In genomic region chr10:62437696-62438095, GRCh38 we compare ENCODE assay signal across 8 cellular contexts.
DNase-seq lines count a peak whose midpoint lies in the region; ATAC-seq and TF ChIP-seq lines count a peak whose summit lies in the region.

No MANE protein-coding gene starts in this region.

- no peaks in the 10 kb centered on the region for H3K27me3 ChIP-seq in H7 (ENCODE audit: control insufficient read depth, insufficient read depth, low read length)

- H3K36me3 ChIP-seq in H7 (replicated peaks; ENCODE audit: control insufficient read depth, insufficient read depth, low read length): no peaks in the 10 kb centered on the region

- no peak for ATAC-seq in HG03039 (IDR thresholded peaks at IDR 0.05; ENCODE audit: unreplicated experiment)

- TF ChIP-seq CTCF in astrocyte of the cerebellum (IDR thresholded peaks at IDR 0.05; ENCODE audit: low read depth, low read length, missing control alignments): peak; percentile 60

- in situ Hi-C loops in astrocyte of the cerebellum (cut with HindIII; ENCODE audit: low sequenced_read_pairs): no loop called here

- DNase-seq in NCI-H2081 (lab: John Stamatoyannopoulos, UW) (peak; percentile 48 to 54), NCI-H2081 treated with DMSO at 0.1 percent for 48 hours (lab: John Stamatoyannopoulos, UW) (no peak), H7 (peak; percentile 4), NCI-H226 (peak; percentile 32), astrocyte of the cerebellum (ENCODE audit: low read depth) (peak; percentile 75), iPS-NIHi11 (ENCODE audit: low spot score) (peak; percentile 59), smooth muscle cell of the brain vasculature (ENCODE audit: low read depth, low spot score) (peak; percentile 40)

- no peak overlapping the region for H3K4me3 ChIP-seq in H7 (ENCODE audit: insufficient read depth, low read depth, low read length)
- H3K4me3 ChIP-seq in astrocyte of the cerebellum (ENCODE audit: low read depth, low read length): no peak overlapping the region
